10 cellular contexts compared by ENCODE assay signal in genomic region chr15:58773024-58773423, GRCh38. TPM values are rescaled to one million over a fixed set of nuclear protein-coding genes. Genes with fewer than 3 reads are reported as not detected.
A peak's percentile ranks its signal among the peaks of the same experiment; 100 is the strongest.
DNase-seq lines count a peak whose midpoint lies in the region; ATAC-seq, FAIRE-seq and TF ChIP-seq lines count a peak whose summit lies in the region.
"Had no signal": no experiment of that assay in that cellular context is flagged by ENCODE, and none has a peak within 500 bp of the region (broad histone marks: within the 10 kb centered on the region; RNA-seq: fewer than 3 reads in every experiment).

No MANE protein-coding gene starts in this region.

- peaks cover 6% of the 10 kb centered on the region for H3K79me1 ChIP-seq in mesenchymal stem cell (replicated peaks; ENCODE audit: low read length, poor library complexity, severe bottlenecking)

- peaks cover 5% of the 10 kb centered on the region for H3K4me1 Mint-ChIP-seq in MCF 10A (ENCODE audit: insufficient read depth, unreplicated experiment)
- H3K4me1 Mint-ChIP-seq in activated CD8-positive, alpha-beta memory T cell treated with anti-CD3 and anti-CD28 coated beads, Interleukin-2, amount 10 ng/mL, durations not matched to agents 7 days and 5 days = peaks cover 12% of the 10 kb centered on the region

- BruUV-seq in MCF 10A (replicated peaks; lab: Mats Ljungman, UMichigan) = no TSS peak

- H3K23ac ChIP-seq in mesenchymal stem cell (ENCODE audit: low read length in 2 of 2) = no peak overlapping the region

- H3K9me3 Mint-ChIP-seq in MCF 10A (ENCODE audit: unreplicated experiment) = no peaks in the 10 kb centered on the region
- no peaks in the 10 kb centered on the region for H3K9me3 Mint-ChIP-seq in activated CD8-positive, alpha-beta memory T cell treated with anti-CD3 and anti-CD28 coated beads, Interleukin-2, amount 10 ng/mL, durations not matched to agents 7 days and 5 days (ENCODE audit: low read depth)
- H3K9me3 Mint-ChIP-seq: activated naive CD8-positive, alpha-beta T cell treated with anti-CD3 and anti-CD28 coated beads, Interleukin-2, amount 10 ng/mL, durations not matched to agents 7 days and 5 days had no signal

- H3K27ac ChIP-seq in heart right ventricle = peak overlapping the region in 7 of 10 donors; percentile 10 to 99 (median 96)
- no peak overlapping the region for H3K27ac ChIP-seq in mesenchymal stem cell (ENCODE audit: low read length, poor library complexity, severe bottlenecking)
- H3K27ac ChIP-seq in vagina = no peak overlapping the region

- POLR2A ChIA-PET in MCF 10A (lab: Yijun Ruan, JAX) = interaction anchor here (0.6 to 11.3 kb wide), 8 partner anchors 19 to 1338 kb away, joined by 3 to 368 read pairs (median 10); partner anchors contain the start of genes ADAM10 and SLTM

- H3K36me3 Mint-ChIP-seq in MCF 10A (ENCODE audit: insufficient read depth, unreplicated experiment) = no peaks in the 10 kb centered on the region
- peaks cover 3% of the 10 kb centered on the region for H3K36me3 Mint-ChIP-seq in activated CD8-positive, alpha-beta memory T cell treated with anti-CD3 and anti-CD28 coated beads, Interleukin-2, amount 10 ng/mL, durations not matched to agents 7 days and 5 days

- no peak overlapping the region for H2AFZ ChIP-seq in mesenchymal stem cell (ENCODE audit: low read depth, low read length)

- H3K4me2 ChIP-seq in mesenchymal stem cell (ENCODE audit: low read length, poor library complexity, severe bottlenecking) = peak overlapping the region; percentile 71

- ATAC-seq in heart right ventricle = no peak
- ATAC-seq in left cardiac atrium = no peak
- ATAC-seq in activated CD8-positive, alpha-beta memory T cell treated with anti-CD3 and anti-CD28 coated beads, Interleukin-2, amount 10 ng/mL, durations not matched to agents 7 days and 5 days = no peak

- DNase-seq in heart right ventricle = no peak
- DNase-seq in left cardiac atrium = no peak
- no peak for DNase-seq in MCF 10A (ENCODE audit: unreplicated experiment)
- DNase-seq in mesenchymal stem cell = no peak
- no peak for DNase-seq in vagina (ENCODE audit: extremely low spot score in 2 of 2)
- no peak for DNase-seq in frontal cortex (ENCODE audit: low spot score in 2 of 2)
- DNase-seq in activated CD8-positive, alpha-beta memory T cell treated with anti-CD3 and anti-CD28 coated beads, Interleukin-2, amount 10 ng/mL, durations not matched to agents 7 days and 5 days = no peak
- no peak for DNase-seq in activated CD4-positive, alpha-beta T cell treated with anti-CD3 and anti-CD28 coated beads, Interleukin-2, amount 50 U/mL, for 4 hours
- DNase-seq: activated naive CD8-positive, alpha-beta T cell treated with anti-CD3 and anti-CD28 coated beads, Interleukin-2, amount 10 ng/mL, durations not matched to agents 7 days and 5 days; stimulated activated CD4-positive, alpha-beta T cell treated with anti-CD3 and anti-CD28 coated beads, Interleukin-15, amount 100 ng/mL, for 24 hours had no signal

- H4K91ac ChIP-seq in mesenchymal stem cell (ENCODE audit: low read length) = no peak overlapping the region

- FAIRE-seq in frontal cortex (lab: Jason Lieb, UNC) = no peak

- H2BK5ac ChIP-seq in mesenchymal stem cell (ENCODE audit: low read depth, low read length, poor library complexity, severe bottlenecking) = no peak overlapping the region

- intact Hi-C loops in heart right ventricle (cut with DNase I) (loop anchor here in 3 of 10 donors (5.0 to 10.0 kb wide), 2 partner anchors 159 to 328 kb away; partner anchors contain the start of gene SLTM (in 3 of the 3)), left cardiac atrium (cut with DNase I) (no loop called here), MCF 10A (cut with micrococcal nuclease) (loop anchor here (5.0 to 10.0 kb wide), 3 partner anchors 92 to 546 kb away; partner anchors contain the start of gene SLTM), vagina (cut with DNase I) (no loop called here)

- no peak for TF ChIP-seq POLR2A in vagina (IDR thresholded peaks at IDR 0.05)

- H3K27ac Mint-ChIP-seq in MCF 10A (ENCODE audit: low read depth, unreplicated experiment) = peak overlapping the region; percentile 97
- H3K27ac Mint-ChIP-seq in activated CD8-positive, alpha-beta memory T cell treated with anti-CD3 and anti-CD28 coated beads, Interleukin-2, amount 10 ng/mL, durations not matched to agents 7 days and 5 days = no peak overlapping the region

- no peak overlapping the region for H3K4ac ChIP-seq in mesenchymal stem cell (ENCODE audit: low read depth in 1 of 2, low read length in 2 of 2)

- H3K9me3 ChIP-seq in heart right ventricle (no peaks in the 10 kb centered on the region), mesenchymal stem cell (ENCODE audit: control insufficient read depth, low read length) (no peaks in the 10 kb centered on the region), vagina (no peaks in the 10 kb centered on the region)

- no peak overlapping the region for H3K18ac ChIP-seq in mesenchymal stem cell (ENCODE audit: low read depth in 1 of 2, low read length in 2 of 2)

- no peak overlapping the region for H3K4me3 Mint-ChIP-seq in MCF 10A (ENCODE audit: unreplicated experiment)
- no peak overlapping the region for H3K4me3 Mint-ChIP-seq in activated CD8-positive, alpha-beta memory T cell treated with anti-CD3 and anti-CD28 coated beads, Interleukin-2, amount 10 ng/mL, durations not matched to agents 7 days and 5 days
- H3K4me3 Mint-ChIP-seq: activated naive CD8-positive, alpha-beta T cell treated with anti-CD3 and anti-CD28 coated beads, Interleukin-2, amount 10 ng/mL, durations not matched to agents 7 days and 5 days had no signal

- H3K36me3 ChIP-seq in heart right ventricle = no peaks in the 10 kb centered on the region
- peaks cover 0 to 3% of the 10 kb centered on the region in 2 experiments for H3K36me3 ChIP-seq in mesenchymal stem cell (ENCODE audit: control insufficient read depth in 1 of 2, insufficient read depth in 2 of 2, low read depth in 1 of 2, low read length in 2 of 2)
- no peaks in the 10 kb centered on the region for H3K36me3 ChIP-seq in vagina

- no peak overlapping the region for H2BK120ac ChIP-seq in mesenchymal stem cell (ENCODE audit: low read depth, low read length)

- H3K4me1 ChIP-seq in heart right ventricle (peaks cover 2 to 70% (median 63%) of the 10 kb centered on the region in 9 donors), mesenchymal stem cell (ENCODE audit: control insufficient read depth, insufficient read depth, low read depth, low read length) (peaks cover 3% of the 10 kb centered on the region), vagina (peaks cover 55% of the 10 kb centered on the region)

- H3K27me3 ChIP-seq in heart right ventricle = no peaks in the 10 kb centered on the region
- no peaks in the 10 kb centered on the region for H3K27me3 ChIP-seq in mesenchymal stem cell (ENCODE audit: control insufficient read depth in 1 of 2, insufficient read depth in 1 of 2, low read length in 2 of 2)
- no peaks in the 10 kb centered on the region for H3K27me3 ChIP-seq in vagina

- H3K4me3 ChIP-seq in heart right ventricle (peak overlapping the region in 9 of 10 donors; percentile 77 to 100 (median 89)), mesenchymal stem cell (ENCODE audit: insufficient read depth in 1 of 2, low read depth in 1 of 2, low read length in 2 of 2) (peak overlapping the region in 1 of 2 experiments; percentile 95), vagina (peak overlapping the region; percentile 83 to 99)

- TF ChIP-seq CTCF in heart right ventricle (IDR thresholded peaks at IDR 0.05) = no peak
- no peak for TF ChIP-seq CTCF in MCF 10A (IDR thresholded peaks at IDR 0.05; ENCODE audit: unreplicated experiment)
- TF ChIP-seq CTCF in vagina (IDR thresholded peaks at IDR 0.05) = no peak

- no peak overlapping the region for H3K14ac ChIP-seq in mesenchymal stem cell (ENCODE audit: low read length in 2 of 2)

- no peak overlapping the region for H2BK15ac ChIP-seq in mesenchymal stem cell (ENCODE audit: low read depth, poor library complexity, severe bottlenecking)

- H4K8ac ChIP-seq in mesenchymal stem cell (ENCODE audit: low read length) = no peak overlapping the region

- no peaks in the 10 kb centered on the region for H3K27me3 Mint-ChIP-seq in MCF 10A (ENCODE audit: insufficient read depth, unreplicated experiment)
- H3K27me3 Mint-ChIP-seq in activated CD8-positive, alpha-beta memory T cell treated with anti-CD3 and anti-CD28 coated beads, Interleukin-2, amount 10 ng/mL, durations not matched to agents 7 days and 5 days = no peaks in the 10 kb centered on the region
- H3K27me3 Mint-ChIP-seq: activated naive CD8-positive, alpha-beta T cell treated with anti-CD3 and anti-CD28 coated beads, Interleukin-2, amount 10 ng/mL, durations not matched to agents 7 days and 5 days had no signal

- H2AK5ac ChIP-seq in mesenchymal stem cell (ENCODE audit: low read length, severe bottlenecking) = no peak overlapping the region

- no peak overlapping the region for H2BK12ac ChIP-seq in mesenchymal stem cell (ENCODE audit: low read length in 2 of 2)

- CTCF ChIA-PET in MCF 10A (lab: Yijun Ruan, JAX) = interaction anchor here (0.7 to 1.0 kb wide), 3 partner anchors 25 to 539 kb away, joined by 3 to 4 read pairs (median 3); no protein-coding TSS in a partner anchor
- CTCF ChIA-PET in activated CD8-positive, alpha-beta memory T cell treated with anti-CD3 and anti-CD28 coated beads, Interleukin-2, amount 10 ng/mL, durations not matched to agents 7 days and 5 days (lab: Charles Lee) = interaction anchor here (0.7 to 1.4 kb wide), 4 partner anchors 21 to 545 kb away, joined by 3 read pairs; no protein-coding TSS in a partner anchor

- peak overlapping the region; percentile 93 for H3K9ac ChIP-seq in mesenchymal stem cell (ENCODE audit: low read length)

- 46 to 51% methylated on average over 4 of the region's 4 CpGs for WGBS in heart right ventricle, 2 donors
- WGBS in mesenchymal stem cell = 95% methylated on average over 3 of the region's 4 CpGs

RNA-seq across cellular contexts. Expression of gene MINDY2, which starts 1.9 kb away (rescaled TPM):
- total RNA-seq in heart right ventricle (10 to 100 TPM; 26.9 to 37.4 (median 32.7) TPM), left cardiac atrium (10 to 100 TPM; 28.7 to 35.5 TPM), MCF 10A (2022) (18.8 and 21.9 TPM in 2 replicates), vagina (15.5 TPM), frontal cortex (31.8 TPM)
- polyA plus RNA-seq in heart right ventricle = 10 to 100 TPM in 1 of 2 donors, 1 to 10 TPM in 1; 3.8 to 14.7 TPM
- 13.3 TPM for polyA plus RNA-seq in mesenchymal stem cell (2013, experiment 1 of 2)
- 14.0 TPM for polyA plus RNA-seq in mesenchymal stem cell (2013, experiment 2 of 2)
- total RNA-seq in activated CD8-positive, alpha-beta memory T cell treated with anti-CD3 and anti-CD28 coated beads, Interleukin-2, amount 10 ng/mL, durations not matched to agents 7 days and 5 days = 10 to 100 TPM; 12.0 to 16.9 TPM

RNA-seq across cellular contexts. Expression of gene ADAM10, which starts 23.5 kb away (rescaled TPM):
- total RNA-seq in heart right ventricle (100 to 1,000 TPM in 1 of 10 donors, 10 to 100 TPM in 9; 68.3 to 110 (median 81.0) TPM), left cardiac atrium (10 to 100 TPM; 79.8 to 84.8 TPM), MCF 10A (2022) (87.5 and 109 TPM in 2 replicates), vagina (48.1 TPM), frontal cortex (84.4 TPM)
- polyA plus RNA-seq in heart right ventricle = 10 to 100 TPM; 10.2 to 16.1 TPM
- 313 TPM for polyA plus RNA-seq in mesenchymal stem cell (2013, experiment 1 of 2)
- 300 TPM for polyA plus RNA-seq in mesenchymal stem cell (2013, experiment 2 of 2)
- total RNA-seq in activated CD8-positive, alpha-beta memory T cell treated with anti-CD3 and anti-CD28 coated beads, Interleukin-2, amount 10 ng/mL, durations not matched to agents 7 days and 5 days = 100 to 1,000 TPM; 141 to 151 TPM

Comparison
In these comparisons a context has a peak if more than half of its experiments do, and no peak if none do; other contexts are left out.
1. H3K27ac ChIP-seq: peak in heart right ventricle (7 of 10); none in mesenchymal stem cell (single experiment) and vagina (single experiment).